In genomic region chr2:110093924-110094323, GRCh38 we compare ENCODE assay signal across 1 cellular context. TPM values are rescaled to one million over a fixed set of nuclear protein-coding genes. Genes with fewer than 3 reads are reported as not detected.
"Had no signal": no experiment of that assay in that cellular context is flagged by ENCODE, and none has a peak within 500 bp of the region (broad histone marks: within the 10 kb centered on the region; RNA-seq: fewer than 3 reads in every experiment).

No MANE protein-coding gene starts in this region.

RNA-seq across cellular contexts. Expression of gene MALL, which starts 21.7 kb away (rescaled TPM):
- total RNA-seq: LHCN-M2 had no signal
